In the genomic region with DNA sequence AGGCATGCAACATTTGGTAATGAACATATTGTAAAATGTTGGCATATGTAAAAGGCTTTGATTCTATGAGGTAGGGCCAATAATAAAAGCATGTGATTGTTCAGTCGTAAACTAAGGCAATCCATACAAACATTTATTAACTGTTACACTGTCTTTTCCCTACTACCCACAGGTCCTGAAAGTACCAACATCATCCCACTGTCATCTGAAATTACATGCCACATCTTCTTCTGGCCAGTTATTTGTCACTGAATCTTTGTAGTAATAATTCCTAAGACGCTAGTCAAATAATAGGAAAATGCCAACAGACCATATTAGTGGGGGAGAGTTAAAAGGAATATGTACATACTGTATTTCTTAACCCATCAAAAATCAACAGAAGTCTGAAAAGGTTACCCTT, we compare ENCODE assay signal across 1 cellular context.
TF ChIP-seq lines count a peak whose summit lies in the region.

No MANE protein-coding gene starts in this region.

TF ChIP-seq in HepG2, 621 proteins besides CTCF, POLR2A, EP300 and RAD21 (continued from another document):
- TF ChIP-seq, protein P1, sequence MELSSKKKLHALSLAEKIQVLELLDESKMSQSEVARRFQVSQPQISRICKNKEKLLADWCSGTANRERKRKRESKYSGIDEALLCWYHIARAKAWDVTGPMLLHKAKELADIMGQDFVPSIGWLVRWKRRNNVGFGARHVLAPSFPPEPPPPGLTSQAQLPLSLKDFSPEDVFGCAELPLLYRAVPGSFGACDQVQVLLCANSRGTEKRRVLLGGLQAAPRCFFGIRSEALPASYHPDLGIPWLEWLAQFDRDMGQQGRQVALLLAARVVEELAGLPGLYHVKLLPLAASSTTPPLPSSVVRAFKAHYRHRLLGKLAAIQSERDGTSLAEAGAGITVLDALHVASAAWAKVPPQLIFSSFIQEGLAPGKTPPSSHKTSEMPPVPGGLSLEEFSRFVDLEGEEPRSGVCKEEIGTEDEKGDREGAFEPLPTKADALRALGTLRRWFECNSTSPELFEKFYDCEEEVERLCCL (CRISPR knock-in tag; IDR thresholded peaks at IDR 0.05; ENCODE audit: borderline replicate concordance) = no peak
- TF ChIP-seq ZMAT3 (CRISPR knock-in tag; conservative IDR thresholded peaks at IDR 0.05) = no peak
- no peak for TF ChIP-seq PHF8 (CRISPR knock-in tag; IDR thresholded peaks at IDR 0.05)
- TF ChIP-seq SALL1 (CRISPR knock-in tag; IDR thresholded peaks at IDR 0.05) = no peak
- TF ChIP-seq U2AF2 (IDR thresholded peaks at IDR 0.05; ENCODE audit: low read depth, low read length) = no peak
- no peak for TF ChIP-seq ZNF207 (IDR thresholded peaks at IDR 0.05; ENCODE audit: borderline replicate concordance)
TF ChIP-seq in HepG2: peak in this region for 0.
